8 cellular contexts compared by ENCODE assay signal in genomic region chr9:122350577-122351355, GRCh38. TPM values are rescaled to one million over a fixed set of nuclear protein-coding genes. Genes with fewer than 3 reads are reported as not detected.
A peak's percentile ranks its signal among the peaks of the same experiment; 100 is the strongest.
DNase-seq lines count a peak whose midpoint lies in the region; ATAC-seq and TF ChIP-seq lines count a peak whose summit lies in the region.

No MANE protein-coding gene starts in this region.

- H3K27me3 ChIP-seq in BJ (ENCODE audit: control insufficient read depth, insufficient read depth, low read length) (no peaks in the 10 kb centered on the region), endodermal cell (ENCODE audit: control insufficient read depth, insufficient read depth, low read length, poor library complexity, severe bottlenecking) (peaks cover 40% of the 10 kb centered on the region)

- H3K4me1 ChIP-seq in endodermal cell (ENCODE audit: control insufficient read depth, insufficient read depth, low read length), result no peaks in the 10 kb centered on the region

- H3K27ac ChIP-seq in endodermal cell (ENCODE audit: low read depth, low read length), result no peak overlapping the region

- TF ChIP-seq CTCF in BJ (IDR thresholded peaks at IDR 0.05; ENCODE audit: insufficient read depth, low read depth, low read length) (peak; percentile 94), endodermal cell (conservative IDR thresholded peaks at IDR 0.05) (peak; percentile 98)

- DNase-seq in BJ (ENCODE audit: low read depth), result no peak
- DNase-seq in GM19240 (ENCODE audit: insufficient read length, low spot score), result peak; percentile 90
- peak; percentile 63 for DNase-seq in NOMO-1 treated with DMSO at 0.1 percent for 48 hours (lab: John Stamatoyannopoulos, UW; ENCODE audit: unreplicated experiment)
- peak; percentile 49 to 76 (median 58) for DNase-seq in activated CD8-positive, alpha-beta memory T cell treated with anti-CD3 and anti-CD28 coated beads for 48 hours (ENCODE audit: low read depth in 2 of 3, low spot score in 2 of 3)
- DNase-seq in endodermal cell, result peak; percentile 94
- DNase-seq in mucosa of gallbladder (ENCODE audit: low spot score), result peak; percentile 78
- peak; percentile 53 to 70 for DNase-seq in stimulated activated CD8-positive, alpha-beta memory T cell treated with anti-CD3 and anti-CD28 coated beads, Interleukin-7, amount 100 ng/mL, for 1 hour (ENCODE audit: low read depth in 2 of 2)

- POLR2A ChIA-PET in BJ (lab: Charles Lee), result interaction anchor here (0.6 kb wide), 1 partner anchor 122 kb away, joined by 3 read pairs; the partner anchor contains the start of gene LHX6

- H3K9ac ChIP-seq in endodermal cell (ENCODE audit: extremely low read depth, low read length, poor library complexity, severe bottlenecking), result no peak overlapping the region

- peaks cover 38% of the 10 kb centered on the region for H3K27me3 Mint-ChIP-seq in endodermal cell (ENCODE audit: insufficient read depth)

- no peak overlapping the region for H3K4me3 Mint-ChIP-seq in endodermal cell

- H3K27ac Mint-ChIP-seq in endodermal cell, result no peak overlapping the region

- WGBS in endodermal cell (ENCODE audit: insufficient coverage in 1 of 2, insufficient read length in 1 of 2), 2 experiments, result 54 to 70% methylated on average over 7 to 11 of the region's 11 CpGs

- no peaks in the 10 kb centered on the region for H3K4me1 Mint-ChIP-seq in endodermal cell

- CTCF ChIA-PET in BJ (lab: Yijun Ruan, JAX), result interaction anchor here (0.6 to 16.8 kb wide), 38 partner anchors 8 to 462 kb away, joined by 3 to 422 read pairs (median 5); partner anchors contain the start of genes MRRF and RBM18

- peaks cover 4% of the 10 kb centered on the region for H3K9me3 Mint-ChIP-seq in endodermal cell

- no peaks in the 10 kb centered on the region for H3K36me3 ChIP-seq in BJ (ENCODE audit: control insufficient read depth, insufficient read depth, low read length)
- H3K36me3 ChIP-seq in endodermal cell (ENCODE audit: control insufficient read depth, insufficient read depth, low read length), result no peaks in the 10 kb centered on the region

- no peaks in the 10 kb centered on the region for H3K36me3 Mint-ChIP-seq in endodermal cell (ENCODE audit: low read depth)

- H3K9me3 ChIP-seq in endodermal cell (ENCODE audit: control insufficient read depth, low read length), result peaks cover 4% of the 10 kb centered on the region

- no peak overlapping the region for H3K4me3 ChIP-seq in BJ (ENCODE audit: low read depth, low read length)
- H3K4me3 ChIP-seq in endodermal cell (ENCODE audit: low read length), result no peak overlapping the region

- ATAC-seq in HG03520 (IDR thresholded peaks at IDR 0.05; ENCODE audit: unreplicated experiment), result peak; percentile 79

RNA-seq across cellular contexts. Expression of gene PTGS1, which starts 20.1 kb away (rescaled TPM):
- 72.6 and 102 TPM in 2 replicates for polyA plus RNA-seq in BJ (2011; rRNA removed)
- 50.8 and 56.1 TPM in 2 replicates for polyA minus RNA-seq in BJ (2011; rRNA and poly(A)+ RNA removed)
- total RNA-seq in endodermal cell (1 to 10 TPM in 1 of 2 donors, under 1 TPM in 1; 0.84 to 1.1 TPM), mucosa of gallbladder (24.1 TPM)
- polyA plus RNA-seq in endodermal cell (2013, experiment 1 of 2), result 2.6 TPM
- 2.0 TPM for polyA plus RNA-seq in endodermal cell (2013, experiment 2 of 2)

Comparison
In these comparisons a context has a peak if more than half of its experiments do, and no peak if none do; other contexts are left out.
1. RNA of gene PTGS1, which starts 20.1 kb away (total RNA-seq): 24.1 TPM in mucosa of gallbladder (single experiment); 0.84 to 1.1 TPM in endodermal cell; every median in the first group is over 10 times any median in the second.